9 cellular contexts compared by ENCODE assay signal in genomic region chr9:34992376-34992951, GRCh38. TPM values are rescaled to one million over a fixed set of nuclear protein-coding genes. Genes with fewer than 3 reads are reported as not detected.
DNase-seq lines count a peak whose midpoint lies in the region; ATAC-seq, FAIRE-seq and TF ChIP-seq lines count a peak whose summit lies in the region.
"Had no signal": no experiment of that assay in that cellular context is flagged by ENCODE, and none has a peak within 500 bp of the region (broad histone marks: within the 10 kb centered on the region; RNA-seq: fewer than 3 reads in every experiment).

No MANE protein-coding gene starts in this region.

- TF ChIP-seq EP300 in H1 (IDR thresholded peaks at IDR 0.05; ENCODE audit: borderline replicate concordance in 1 of 2, low read depth in 2 of 2, low read length in 2 of 2) (no peak), transverse colon (IDR thresholded peaks at IDR 0.05; ENCODE audit: low read depth) (no peak)

- H2AFZ ChIP-seq in GM23248 (peak overlapping the region; percentile 11; the same call in 1 of the 2 replicates), H1 (ENCODE audit: low read length) (no peak overlapping the region)

- H3K9me3 Mint-ChIP-seq in nephron: no peaks in the 10 kb centered on the region
- H3K9me3 Mint-ChIP-seq: naive thymus-derived CD4-positive, alpha-beta T cell had no signal

- no peak for ATAC-seq in GM18909 (IDR thresholded peaks at IDR 0.05; ENCODE audit: poor library complexity, unreplicated experiment)
- ATAC-seq in HG02981 (IDR thresholded peaks at IDR 0.05; ENCODE audit: unreplicated experiment): no peak
- ATAC-seq: naive thymus-derived CD4-positive, alpha-beta T cell had no signal

- no peak overlapping the region for H4K5ac ChIP-seq in H1 (ENCODE audit: insufficient read length, low read depth, low read length)

- H2BK15ac ChIP-seq in H1 (ENCODE audit: low read length): peak overlapping the region; percentile 95; the same call in 1 of the 2 replicates

- 27 to 30% methylated on average over 12 to 16 of the region's 16 CpGs for WGBS in GM23248 (ENCODE audit: low coverage in 1 of 2, low lambda C conversion rate in 2 of 2, missing lambda C conversion rate in 2 of 2), 2 experiments
- 78% methylated on average over 14 of the region's 16 CpGs; no CpG with 5 or more reads in 1 of the 2 experiments for WGBS in H1 (ENCODE audit: extremely low coverage in 1 of 2, insufficient coverage in 1 of 2, insufficient read length in 1 of 2, insufficient replicate concordance in 2 of 2, low coverage in 1 of 2, low lambda C conversion rate in 2 of 2, missing lambda C conversion rate in 1 of 2), 2 experiments
- WGBS in transverse colon (ENCODE audit: low coverage in 1 of 2), 2 donors: 66% methylated on average over 16 of the region's 16 CpGs; no CpG with 5 or more reads in 1 of the 2 donors

- H3K4ac ChIP-seq in H1 (replicated peaks; ENCODE audit: insufficient read length, low read depth, low read length): peak overlapping the region; percentile 82

- H3K4me3 ChIP-seq in GM23248: peak overlapping the region; percentile 27; the same call in 1 of the 2 replicates
- peak overlapping the region in 2 of 4 experiments; percentile 0 to 42; a peak in 2 of 8 replicates for H3K4me3 ChIP-seq in H1 (ENCODE audit: extremely low read depth in 1 of 4, insufficient read depth in 2 of 4, low read depth in 3 of 4, low read length in 4 of 4)
- no peak overlapping the region for H3K4me3 ChIP-seq in transverse colon

- peaks cover 3% of the 10 kb centered on the region for H3K27me3 Mint-ChIP-seq in nephron (ENCODE audit: low read depth)
- H3K27me3 Mint-ChIP-seq: naive thymus-derived CD4-positive, alpha-beta T cell had no signal

- H3K14ac ChIP-seq in H1 (ENCODE audit: insufficient read length): no peak overlapping the region

- H3K23me2 ChIP-seq in H1 (ENCODE audit: low read depth, low read length): peaks cover 6% of the 10 kb centered on the region

- peaks cover 62% of the 10 kb centered on the region for H3K4me1 Mint-ChIP-seq in nephron

- H3K79me2 ChIP-seq in GM23248 (ENCODE audit: insufficient read depth): peaks cover 17% of the 10 kb centered on the region; the same call in 1 of the 2 replicates
- peaks cover 0 to 12% of the 10 kb centered on the region in 2 experiments; a peak in 2 of 4 replicates for H3K79me2 ChIP-seq in H1 (ENCODE audit: control insufficient read depth in 1 of 2, insufficient read depth in 2 of 2, low read length in 2 of 2)

- TF ChIP-seq CTCF in H1 (IDR thresholded peaks at IDR 0.05; ENCODE audit: control extremely low read depth in 1 of 3, insufficient read depth in 1 of 3, low read depth in 1 of 3, low read length in 3 of 3) (no peak), nephron (IDR thresholded peaks at IDR 0.05; ENCODE audit: unreplicated experiment in 3 of 3) (no peak), transverse colon (IDR thresholded peaks at IDR 0.05) (no peak)

- intact Hi-C loops in transverse colon (cut with DNase I; ENCODE audit: low total_unique reads): no loop called here

- peak overlapping the region; percentile 99 for H2BK12ac ChIP-seq in H1 (ENCODE audit: low read depth, low read length)

- POLR2A ChIA-PET in H1 (lab: Charles Lee; ENCODE audit: partially characterized antibody): interaction anchor here (0.5 to 4.0 kb wide), 3 partner anchors 35 to 79 kb away, joined by 3 to 29 read pairs (median 5); partner anchors contain the start of gene VCP

- no peaks in the 10 kb centered on the region for H3K9me3 ChIP-seq in GM23248 (ENCODE audit: low read depth)
- H3K9me3 ChIP-seq in H1 (ENCODE audit: insufficient read depth in 2 of 2, low read depth in 1 of 2, low read length in 1 of 2): no peaks in the 10 kb centered on the region
- H3K9me3 ChIP-seq in transverse colon: no peaks in the 10 kb centered on the region

- peak overlapping the region; percentile 75 to 92 (median 84) for H3K27ac Mint-ChIP-seq in nephron

- peak overlapping the region; percentile 92; the same call in 1 of the 2 replicates for H2BK5ac ChIP-seq in H1 (ENCODE audit: low read depth, low read length)

- in situ Hi-C loops in GM23248 (cut with MboI): no loop called here
- in situ Hi-C loops in transverse colon (cut with MboI; ENCODE audit: low pct_ligation_motif_present in 1 of 4, low pct_unique_long_range_greater_than_20kb in 1 of 4, low sequenced_read_pairs in 3 of 4): loop anchor here in 2 of 4 donors (25.0 kb wide), 2 partner anchors 105 to 695 kb away; partner anchors contain the start of gene TPM2 (in 1 of the 2)

- no peak for FAIRE-seq in H1 (lab: Jason Lieb, UNC)

- H3K36me3 ChIP-seq in GM23248 (ENCODE audit: low read depth) (no peaks in the 10 kb centered on the region), H1 (ENCODE audit: control insufficient read depth in 2 of 4, insufficient read depth in 4 of 4, low read length in 3 of 4) (peaks cover 15 to 35% (median 23%) of the 10 kb centered on the region in 4 experiments; a peak in 7 of 8 replicates), transverse colon (no peaks in the 10 kb centered on the region)

- H3K27ac ChIP-seq in GM23248 (peak overlapping the region; percentile 96), H1 (ENCODE audit: low read depth, low read length) (peak overlapping the region; percentile 46), transverse colon (peak overlapping the region; percentile 90 to 96 (median 94))

- H3K4me1 ChIP-seq in GM23248 (ENCODE audit: insufficient read depth): peaks cover 74% of the 10 kb centered on the region
- H3K4me1 ChIP-seq in H1 (replicated peaks in 1 of 4; ENCODE audit: control insufficient read depth in 3 of 4, insufficient read depth in 4 of 4, low read length in 3 of 4): peaks cover 18 to 40% (median 32%) of the 10 kb centered on the region in 4 experiments
- peaks cover 22 to 59% (median 45%) of the 10 kb centered on the region in 4 donors for H3K4me1 ChIP-seq in transverse colon

- no peak overlapping the region for H3K23ac ChIP-seq in H1 (ENCODE audit: insufficient read length)

- peak overlapping the region in 2 of 3 experiments; percentile 46 to 68 for H3K4me3 Mint-ChIP-seq in nephron

- H3K4me2 ChIP-seq in GM23248 (ENCODE audit: unreplicated experiment) (peak overlapping the region; percentile 51), H1 (ENCODE audit: insufficient read depth in 1 of 2, low read depth in 2 of 2, low read length in 2 of 2) (peak overlapping the region; percentile 56 to 92; a peak in 3 of 4 replicates)

- H3K36me3 Mint-ChIP-seq in nephron (ENCODE audit: low read depth): peaks cover 6% of the 10 kb centered on the region

- no peaks in the 10 kb centered on the region for H4K20me1 ChIP-seq in GM23248 (ENCODE audit: insufficient read depth)
- no peaks in the 10 kb centered on the region for H4K20me1 ChIP-seq in H1 (replicated peaks in 1 of 2; ENCODE audit: control insufficient read depth in 1 of 2, insufficient read depth in 2 of 2, low read length in 2 of 2)

- H3K9me2 ChIP-seq in GM23248 (ENCODE audit: insufficient read depth): no peaks in the 10 kb centered on the region

- peaks cover 50% of the 10 kb centered on the region for H3F3A ChIP-seq in GM23248 (ENCODE audit: insufficient read depth)

- no peaks in the 10 kb centered on the region for H3K27me3 ChIP-seq in GM23248 (replicated peaks; ENCODE audit: insufficient read depth)
- H3K27me3 ChIP-seq in H1 (replicated peaks in 1 of 4; ENCODE audit: control insufficient read depth in 3 of 4, extremely low read depth in 1 of 4, insufficient read depth in 3 of 4, low read length in 3 of 4): no peaks in the 10 kb centered on the region
- no peaks in the 10 kb centered on the region for H3K27me3 ChIP-seq in transverse colon

- peak; percentile 94 for DNase-seq in GM23248
- peak; percentile 55 to 62 for DNase-seq in activated CD4-positive, alpha-beta T cell treated with anti-CD3 and anti-CD28 coated beads for 24 hours (ENCODE audit: low read depth in 2 of 2)
- DNase-seq in H1 (ENCODE audit: low read depth in 1 of 2, low spot score in 2 of 2): no peak
- DNase-seq in transverse colon: peak; percentile 26
- DNase-seq in NCI-H1092 treated with DMSO at 0.1 percent for 48 hours (lab: John Stamatoyannopoulos, UW): no peak

- H3K9ac ChIP-seq in GM23248 (peak overlapping the region; percentile 78), H1 (replicated peaks in 1 of 4; ENCODE audit: extremely low read depth in 1 of 4, low read depth in 3 of 4, low read length in 3 of 4) (no peak overlapping the region; a peak in 1 of 7 replicates)

- no peak overlapping the region for H2BK120ac ChIP-seq in H1 (replicated peaks; ENCODE audit: low read depth, low read length)

- H3K79me1 ChIP-seq in H1 (ENCODE audit: low read depth, low read length): peaks cover 6% of the 10 kb centered on the region; the same call in 1 of the 2 replicates

- no peak overlapping the region for H3K56ac ChIP-seq in H1 (replicated peaks; ENCODE audit: insufficient read length, low read depth, low read length)

- CTCF ChIA-PET in H1 (lab: Charles Lee; ENCODE audit: partially characterized antibody): interaction anchor here (0.7 to 14.8 kb wide), 10 partner anchors 9 to 232 kb away, joined by 3 to 148 read pairs (median 6); a partner anchor contains a TSS

- peak overlapping the region; percentile 67 for H4K91ac ChIP-seq in H1 (replicated peaks; ENCODE audit: insufficient read length, low read length)

- no peak for TF ChIP-seq POLR2A in H1 (IDR thresholded peaks at IDR 0.05; ENCODE audit: control extremely low read depth in 1 of 2, low read depth in 2 of 2, low read length in 2 of 2)
- TF ChIP-seq POLR2A in transverse colon (IDR thresholded peaks at IDR 0.05): no peak

- H3K18ac ChIP-seq in H1 (ENCODE audit: extremely low read depth, low read length): peak overlapping the region; percentile 44

- peak overlapping the region; percentile 89; the same call in 1 of the 2 replicates for H2AK5ac ChIP-seq in H1 (ENCODE audit: low read depth, low read length)

- H2BK20ac ChIP-seq in H1 (ENCODE audit: low read length): peak overlapping the region; percentile 82; the same call in 1 of the 2 replicates

- no peak for TF ChIP-seq RAD21 in H1 (IDR thresholded peaks at IDR 0.05 in 1 of 2, conservative IDR thresholded peaks at IDR 0.05 in 1 of 2; ENCODE audit: low read depth in 2 of 2, low read length in 2 of 2)

- H4K8ac ChIP-seq in H1 (ENCODE audit: extremely low read depth, insufficient read depth, low read length): no peak overlapping the region

RNA-seq across cellular contexts. Expression of gene DNAJB5, which starts 2.9 kb away (rescaled TPM):
- total RNA-seq in GM23248 (2014; rRNA removed; shearing (Covaris generic)): 13.4 and 24.2 TPM in 2 replicates
- polyA plus RNA-seq in GM23248 (2016; fragmentation: Nextera tagmentation; extraction: Ambion mirVana) (10.7 and 10.9 TPM in 2 replicates), H1 (2011; rRNA removed) (25.0 and 27.8 TPM in 2 replicates)
- total RNA-seq in H1 (2021; fragmentation: NEBNext Ultra II Directional; extraction: Animal tissue kit (Norgen Biotek cat#: 25700)): 34.1 and 38.0 TPM in 2 replicates
- 23.2 TPM for polyA plus RNA-seq in H1 (2011; cell fraction: cytosol; rRNA removed)
- polyA plus RNA-seq in H1 (2011; cell fraction: nucleus; rRNA removed): 24.2 TPM
- 40.6 to 46.4 TPM (median 44.6 TPM) in 4 replicates for polyA plus RNA-seq in H1 (2012, experiment 1 of 2)
- 51.0 TPM for polyA plus RNA-seq in H1 (2012, experiment 2 of 2)
- polyA plus RNA-seq in H1 (2013, experiment 1 of 2): 27.7 TPM
- 27.2 TPM for polyA plus RNA-seq in H1 (2013, experiment 2 of 2)
- polyA minus RNA-seq in H1 (2011; rRNA and poly(A)+ RNA removed): 11.7 and 13.7 TPM in 2 replicates
- polyA minus RNA-seq in H1 (2011; cell fraction: cytosol; rRNA and poly(A)+ RNA removed): 12.4 TPM
- 10.8 TPM for polyA minus RNA-seq in H1 (2011; cell fraction: nucleus; rRNA and poly(A)+ RNA removed)
- 10 to 100 TPM in 2 of 4 donors, 1 to 10 TPM in 2; 4.1 to 22.5 (median 10.2) TPM for total RNA-seq in transverse colon

RNA-seq across cellular contexts. Expression of gene PHF24, which starts 34.4 kb away (rescaled TPM):
- total RNA-seq in GM23248 (2014; rRNA removed; shearing (Covaris generic)): 0.25 TPM in 1 of 2 replicates, not detected in the other
- polyA plus RNA-seq in GM23248 (2016; fragmentation: Nextera tagmentation; extraction: Ambion mirVana): 0.34 TPM in 1 of 2 replicates, not detected in the other
- 0.35 and 1.0 TPM in 2 replicates for total RNA-seq in H1 (2021; fragmentation: NEBNext Ultra II Directional; extraction: Animal tissue kit (Norgen Biotek cat#: 25700))
- polyA plus RNA-seq in H1 (2011; rRNA removed): 0.13 and 0.29 TPM in 2 replicates
- 0.26 TPM for polyA plus RNA-seq in H1 (2011; cell fraction: cytosol; rRNA removed)
- 0.57 TPM for polyA plus RNA-seq in H1 (2011; cell fraction: nucleus; rRNA removed)
- 0.19 to 0.42 TPM (median 0.31 TPM) in 4 replicates for polyA plus RNA-seq in H1 (2012, experiment 1 of 2)
- 0.25 TPM for polyA plus RNA-seq in H1 (2012, experiment 2 of 2)
- 0.30 TPM for polyA plus RNA-seq in H1 (2013, experiment 1 of 2)
- 0.22 TPM for polyA plus RNA-seq in H1 (2013, experiment 2 of 2)
- 0.41 and 0.63 TPM in 2 replicates for polyA minus RNA-seq in H1 (2011; rRNA and poly(A)+ RNA removed)
- not detected for polyA minus RNA-seq in H1 (2011; cell fraction: cytosol; rRNA and poly(A)+ RNA removed)
- polyA minus RNA-seq in H1 (2011; cell fraction: nucleus; rRNA and poly(A)+ RNA removed): 0.40 TPM
- total RNA-seq in transverse colon: under 1 TPM in 2 of 4 donors, not detected in 2; 0.16 to 0.27 TPM
- total RNA-seq: naive thymus-derived CD4-positive, alpha-beta T cell had no signal
- polyA plus RNA-seq: naive thymus-derived CD4-positive, alpha-beta T cell had no signal

Comparison
In these comparisons a context has a peak if more than half of its experiments do, and no peak if none do; other contexts are left out.
1. DNase-seq: peak in GM23248 (single experiment), activated CD4-positive, alpha-beta T cell treated with anti-CD3 and anti-CD28 coated beads for 24 hours (2 of 2) and transverse colon (single experiment); none in H1 (0 of 2) and NCI-H1092 treated with DMSO at 0.1 percent for 48 hours (single experiment).
2. H3K27ac ChIP-seq: peak in every context shown above with its lines; median percentile 96 in GM23248; 94 in transverse colon; 46 in H1.